In the genomic region with DNA sequence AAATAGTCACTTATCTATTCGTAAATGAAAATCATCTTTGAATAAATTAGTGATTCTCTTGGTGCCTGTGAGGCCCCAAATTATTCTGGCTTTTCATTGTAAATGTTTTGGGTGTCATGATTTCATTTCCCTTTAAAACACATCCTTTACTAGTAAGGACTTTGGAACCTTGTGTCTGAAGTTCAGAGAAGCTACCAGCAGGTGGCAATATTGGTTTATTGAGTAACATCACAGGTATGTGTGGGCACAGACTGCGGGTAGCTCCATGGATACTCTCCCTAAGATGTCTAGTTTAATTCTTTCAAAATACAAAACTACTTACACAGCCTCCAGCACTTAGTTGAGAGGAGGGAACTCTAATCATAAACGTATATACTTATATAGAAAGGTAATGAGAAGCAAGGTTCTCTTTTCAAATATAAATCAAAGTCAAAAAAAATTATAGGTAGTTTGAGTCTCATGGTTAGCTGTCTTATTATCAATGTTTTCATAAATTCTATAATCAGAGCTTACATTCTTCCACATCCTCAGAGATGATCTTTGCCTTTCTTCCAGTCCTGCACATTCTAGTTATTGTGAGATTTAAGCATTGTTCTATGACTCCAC, we compare ENCODE assay signal across 9 cellular contexts.
DNase-seq lines count a peak whose midpoint lies in the region; ATAC-seq, FAIRE-seq and TF ChIP-seq lines count a peak whose summit lies in the region.
"Had no signal": no experiment of that assay in that cellular context is flagged by ENCODE, and none has a peak within 500 bp of the region (broad histone marks: within the 10 kb centered on the region; RNA-seq: fewer than 3 reads in every experiment).

No MANE protein-coding gene starts in this region.

- no peaks in the 10 kb centered on the region for H3F3A ChIP-seq in MM.1S (ENCODE audit: insufficient read depth, low read length)

- H3K27ac ChIP-seq in MM.1S (ENCODE audit: low read length) = no peak overlapping the region

- no peaks in the 10 kb centered on the region for H3K79me2 ChIP-seq in MM.1S (ENCODE audit: low read length)

- no peaks in the 10 kb centered on the region for H3K27me3 ChIP-seq in MM.1S (replicated peaks; ENCODE audit: insufficient read depth, low read length)

- H3K9ac ChIP-seq in MM.1S (ENCODE audit: low read length) = no peak overlapping the region

- H3K9me2 ChIP-seq in MM.1S (replicated peaks; ENCODE audit: insufficient read depth, low read length) = no peaks in the 10 kb centered on the region

- in situ Hi-C loops in GM13976 (cut with MboI; ENCODE audit: low sequenced_read_pairs, unreplicated experiment) = no loop called here

- H3K36me3 ChIP-seq in MM.1S (replicated peaks; ENCODE audit: insufficient read depth, low read length) = no peaks in the 10 kb centered on the region

- peak; percentile 90 for ATAC-seq in HG02610 (IDR thresholded peaks at IDR 0.05; ENCODE audit: unreplicated experiment)
- ATAC-seq: T-helper 17 cell had no signal

- no peak overlapping the region for H2AFZ ChIP-seq in MM.1S (ENCODE audit: low read length)

- H4K20me1 ChIP-seq in MM.1S (ENCODE audit: insufficient read depth, low read length) = no peaks in the 10 kb centered on the region

- no peaks in the 10 kb centered on the region for H3K4me1 ChIP-seq in MM.1S (ENCODE audit: low read length)

- no peak overlapping the region for H3K4me3 ChIP-seq in MM.1S (ENCODE audit: low read length)

- peak; percentile 43 to 44 for DNase-seq in AML-193 (lab: John Stamatoyannopoulos, UW)
- DNase-seq in GM13976 (ENCODE audit: low spot score) = peak; percentile 53
- DNase-seq in MM.1S = peak; percentile 89
- peak; percentile 74 to 79 for DNase-seq in SHP77 (lab: John Stamatoyannopoulos, UW)
- peak; percentile 51 for DNase-seq in medulla oblongata (ENCODE audit: extremely low spot score)
- DNase-seq in activated effector memory CD4-positive, alpha-beta T cell treated with anti-CD3 and anti-CD28 coated beads, Interleukin-2, amount 50 U/mL, for 16 hours = no peak

- TF ChIP-seq CTCF in GM13976 (IDR thresholded peaks at IDR 0.05; ENCODE audit: borderline replicate concordance, control extremely low read depth, extremely low read depth, insufficient read depth, missing control alignments) (peak; percentile 57), MM.1S (IDR thresholded peaks at IDR 0.05; ENCODE audit: low read length) (peak; percentile 94)

- H3K9me3 ChIP-seq in MM.1S (replicated peaks; ENCODE audit: insufficient read depth, low read length) = no peaks in the 10 kb centered on the region

- FAIRE-seq in colon (lab: Jason Lieb, UNC) = peak; percentile 38

- no peak overlapping the region for H3K4me2 ChIP-seq in MM.1S (ENCODE audit: low read depth, low read length)
